ENCODE assay signal across 8 cellular contexts in the genomic region with DNA sequence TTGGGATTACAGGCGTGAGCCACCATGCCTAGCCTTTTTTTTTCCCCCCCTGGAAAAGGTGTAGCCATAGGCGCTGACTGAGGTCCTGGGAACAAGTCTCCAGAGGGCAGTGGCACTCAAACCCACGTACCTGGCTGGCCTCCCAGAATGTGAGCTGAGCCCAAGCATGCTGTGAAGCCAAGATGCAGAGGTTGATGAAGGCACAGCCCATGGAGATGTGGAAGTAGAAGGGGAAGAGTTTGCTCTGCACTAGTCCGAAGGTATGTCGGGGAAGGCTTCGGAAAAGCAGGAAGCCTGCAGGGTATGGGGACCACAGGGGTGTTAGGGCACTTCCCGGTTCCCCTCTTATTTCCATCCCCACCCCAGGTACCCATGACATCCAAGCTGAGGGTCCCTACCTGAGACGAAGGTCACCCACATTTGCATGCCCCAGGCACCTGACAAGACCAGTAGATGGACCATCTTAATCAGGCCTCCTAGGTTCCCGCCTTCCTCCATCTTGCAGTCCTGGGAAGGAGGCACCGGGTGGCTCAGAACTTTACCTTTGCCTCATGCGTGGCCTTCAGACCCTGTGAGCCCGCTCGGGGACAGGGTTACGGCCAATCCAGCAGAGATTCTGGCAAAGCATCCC. TPM values are rescaled to one million over a fixed set of nuclear protein-coding genes. Genes with fewer than 3 reads are reported as not detected.
DNase-seq lines count a peak whose midpoint lies in the region; ATAC-seq and TF ChIP-seq lines count a peak whose summit lies in the region.

No MANE protein-coding gene starts in this region.

- 49 to 61% (median 52%) methylated on average over 10 to 14 of the region's 14 CpGs for WGBS in heart left ventricle, 4 donors
- WGBS in right lobe of liver (ENCODE audit: insufficient coverage, low coverage, low lambda C conversion rate, missing lambda C conversion rate), result 13% methylated on average over 6 of the region's 14 CpGs

- TF ChIP-seq CTCF in heart left ventricle (IDR thresholded peaks at IDR 0.05) (no peak), right lobe of liver (IDR thresholded peaks at IDR 0.05) (no peak), uterus (IDR thresholded peaks at IDR 0.05) (no peak)

- H3K4me1 ChIP-seq in heart left ventricle (peaks cover 0 to 34% (median 22%) of the 10 kb centered on the region in 12 donors), right lobe of liver (peaks cover 0 to 26% (median 6%) of the 10 kb centered on the region in 4 donors), uterus (peaks cover 0 to 9% of the 10 kb centered on the region in 2 donors)

- H3K36me3 Mint-ChIP-seq in activated naive CD8-positive, alpha-beta T cell treated with anti-CD3 and anti-CD28 coated beads for 36 hours, result peaks cover 10% of the 10 kb centered on the region

- H3K9me3 ChIP-seq in heart left ventricle (peaks cover 0 to 10% (median 0%) of the 10 kb centered on the region in 12 donors), right lobe of liver (no peaks in the 10 kb centered on the region), uterus (no peaks in the 10 kb centered on the region)

- H3K27ac ChIP-seq in heart left ventricle (peak overlapping the region in 10 of 12 donors; percentile 32 to 92 (median 84)), right lobe of liver (peak overlapping the region in 2 of 3 donors; percentile 58 to 77), uterus (peak overlapping the region; percentile 86 to 94)

- H3K4me3 Mint-ChIP-seq in activated naive CD8-positive, alpha-beta T cell treated with anti-CD3 and anti-CD28 coated beads for 36 hours, result peak overlapping the region; percentile 96

- H3K27me3 Mint-ChIP-seq in activated naive CD8-positive, alpha-beta T cell treated with anti-CD3 and anti-CD28 coated beads for 36 hours, result no peaks in the 10 kb centered on the region

- H3K4me1 Mint-ChIP-seq in activated naive CD8-positive, alpha-beta T cell treated with anti-CD3 and anti-CD28 coated beads for 36 hours, result peaks cover 26% of the 10 kb centered on the region

- no peak for ATAC-seq in heart left ventricle
- ATAC-seq in Right ventricle myocardium inferior, result no peak
- peak in 3 of 4 donors; percentile 6 to 22 (median 19) for ATAC-seq in right lobe of liver

- DNase-seq in heart left ventricle (peak in 1 of 5 donors; percentile 33), Right ventricle myocardium inferior (ENCODE audit: missing footprints) (no peak), right lobe of liver (peak in 2 of 3 donors; percentile 58 to 80), uterus (no peak), NCI-H1436 treated with DMSO at 0.1 percent for 48 hours (lab: John Stamatoyannopoulos, UW) (no peak), Kasumi-1 (lab: John Stamatoyannopoulos, UW) (no peak), kidney glomerular epithelial cell (lab: John Stamatoyannopoulos, UW) (no peak)
- DNase-seq in activated naive CD8-positive, alpha-beta T cell treated with anti-CD3 and anti-CD28 coated beads for 36 hours, result no peak

- H3K4me3 ChIP-seq in heart left ventricle (peak overlapping the region; percentile 42 to 87 (median 78)), right lobe of liver (peak overlapping the region; percentile 62 to 80 (median 64)), uterus (peak overlapping the region; percentile 68 to 94)

- intact Hi-C loops in heart left ventricle (cut with DNase I) (loop anchor here in 2 of 10 donors (5.0 kb wide), 2 partner anchors 37 to 53 kb away; a partner anchor contains a TSS), Right ventricle myocardium inferior (cut with DNase I) (no loop called here), right lobe of liver (cut with DNase I) (no loop called here), uterus (cut with DNase I; ENCODE audit: low total_unique reads) (no loop called here)

- TF ChIP-seq POLR2A in heart left ventricle (IDR thresholded peaks at IDR 0.05), result no peak
- no peak for TF ChIP-seq POLR2A in right lobe of liver (IDR thresholded peaks at IDR 0.05)
- TF ChIP-seq POLR2A in uterus (IDR thresholded peaks at IDR 0.05), result no peak

- H3K27me3 ChIP-seq in heart left ventricle, result no peaks in the 10 kb centered on the region
- no peaks in the 10 kb centered on the region for H3K27me3 ChIP-seq in right lobe of liver
- no peaks in the 10 kb centered on the region for H3K27me3 ChIP-seq in uterus

- peaks cover 10% of the 10 kb centered on the region for H3K9me3 Mint-ChIP-seq in activated naive CD8-positive, alpha-beta T cell treated with anti-CD3 and anti-CD28 coated beads for 36 hours

- H3K36me3 ChIP-seq in heart left ventricle (peaks cover 0 to 19% (median 3%) of the 10 kb centered on the region in 9 donors), right lobe of liver (peaks cover 0 to 10% (median 2%) of the 10 kb centered on the region in 4 donors), uterus (no peaks in the 10 kb centered on the region)

- peak overlapping the region; percentile 91 for H3K27ac Mint-ChIP-seq in activated naive CD8-positive, alpha-beta T cell treated with anti-CD3 and anti-CD28 coated beads for 36 hours

RNA-seq across cellular contexts. Expression of a gene that starts 0.8 kb away (rescaled TPM):
- total RNA-seq in heart left ventricle (100 to 1,000 TPM in 3 of 9 donors, 10 to 100 TPM in 6; 68.3 to 372 (median 83.9) TPM), Right ventricle myocardium inferior (106 TPM), right lobe of liver (100 to 1,000 TPM; 138 to 605 (median 165) TPM), uterus (100 to 1,000 TPM in 1 of 4 donors, 10 to 100 TPM in 3; 41.2 to 117 (median 77.4) TPM)
- polyA plus RNA-seq in heart left ventricle, result 100 to 1,000 TPM; 106 to 151 TPM
- 10 to 100 TPM; 20.1 to 22.5 TPM for total RNA-seq in activated naive CD8-positive, alpha-beta T cell treated with anti-CD3 and anti-CD28 coated beads for 36 hours

RNA-seq across cellular contexts. Expression of a gene that starts 1.1 kb away (rescaled TPM):
- total RNA-seq in heart left ventricle, result 10 to 100 TPM; 13.6 to 26.2 (median 21.9) TPM
- polyA plus RNA-seq in heart left ventricle, result 10 to 100 TPM; 11.5 to 34.9 TPM
- total RNA-seq in Right ventricle myocardium inferior, result 17.1 TPM
- 1 to 10 TPM; 6.9 to 8.3 TPM for total RNA-seq in activated naive CD8-positive, alpha-beta T cell treated with anti-CD3 and anti-CD28 coated beads for 36 hours
- total RNA-seq in right lobe of liver, result 10 to 100 TPM in 5 of 6 experiments, 1 to 10 TPM in 1; 8.4 to 27.9 (median 23.4) TPM
- total RNA-seq in uterus, result 10 to 100 TPM in 3 of 4 donors, 1 to 10 TPM in 1; 1.2 to 46.2 (median 16.4) TPM

RNA-seq across cellular contexts. Expression of a gene that starts 5.8 kb away (rescaled TPM):
- total RNA-seq in heart left ventricle (10 to 100 TPM in 3 of 9 donors, 1 to 10 TPM in 6; 5.4 to 15.1 (median 7.4) TPM), Right ventricle myocardium inferior (9.4 TPM), right lobe of liver (1 to 10 TPM; 2.7 to 4.5 (median 4.0) TPM), uterus (10 to 100 TPM; 14.3 to 61.6 (median 25.7) TPM)
- polyA plus RNA-seq in heart left ventricle, result 1 to 10 TPM; 2.5 to 3.9 TPM
- 1 to 10 TPM; 3.2 to 4.2 TPM for total RNA-seq in activated naive CD8-positive, alpha-beta T cell treated with anti-CD3 and anti-CD28 coated beads for 36 hours

RNA-seq across cellular contexts. Expression of a gene that starts 10.0 kb away (rescaled TPM):
- total RNA-seq in heart left ventricle (10 to 100 TPM in 6 of 9 donors, 1 to 10 TPM in 3; 4.5 to 24.8 (median 12.5) TPM), Right ventricle myocardium inferior (17.7 TPM), right lobe of liver (10 to 100 TPM in 3 of 6 experiments, 1 to 10 TPM in 3; 6.7 to 17.5 (median 10.2) TPM), uterus (10 to 100 TPM in 3 of 4 donors, 1 to 10 TPM in 1; 4.1 to 71.7 (median 23.7) TPM)
- 10 to 100 TPM in 1 of 2 donors, 1 to 10 TPM in 1; 8.0 to 10.5 TPM for polyA plus RNA-seq in heart left ventricle
- total RNA-seq in activated naive CD8-positive, alpha-beta T cell treated with anti-CD3 and anti-CD28 coated beads for 36 hours, result 1 to 10 TPM in 1 of 2 experiments, under 1 TPM in 1; 0.70 to 1.2 TPM

RNA-seq across cellular contexts. Expression of a gene that starts 29.2 kb away (rescaled TPM):
- total RNA-seq in heart left ventricle (1 to 10 TPM in 7 of 9 donors, under 1 TPM in 2; 0.67 to 1.9 (median 1.5) TPM), Right ventricle myocardium inferior (1.9 TPM), right lobe of liver (1 to 10 TPM; 1.4 to 2.7 (median 2.3) TPM), uterus (1 to 10 TPM in 1 of 4 donors, under 1 TPM in 3; 0.48 to 3.5 (median 0.68) TPM)
- 1 to 10 TPM; 1.9 to 2.1 TPM for polyA plus RNA-seq in heart left ventricle
- total RNA-seq in activated naive CD8-positive, alpha-beta T cell treated with anti-CD3 and anti-CD28 coated beads for 36 hours, result 1 to 10 TPM; 2.1 to 2.2 TPM

Comparison
In these comparisons a context has a peak if more than half of its experiments do, and no peak if none do; other contexts are left out.
1. ATAC-seq: peak in right lobe of liver (3 of 4); none in heart left ventricle (0 of 4) and Right ventricle myocardium inferior (single experiment).
2. DNase-seq: peak in right lobe of liver (2 of 3); none in Right ventricle myocardium inferior (single experiment), activated naive CD8-positive, alpha-beta T cell treated with anti-CD3 and anti-CD28 coated beads for 36 hours (single experiment), uterus (0 of 2), NCI-H1436 treated with DMSO at 0.1 percent for 48 hours (single experiment), Kasumi-1 (0 of 2) and kidney glomerular epithelial cell (single experiment).
3. Peak in every context shown above with its lines, with median percentiles within 50 percentile points of each other: H3K27ac ChIP-seq and H3K4me3 ChIP-seq.